In genomic region chr1:23816932-23817331, GRCh38 we compare ENCODE assay signal across 1 cellular context.
A peak's percentile ranks its signal among the peaks of the same experiment; 100 is the strongest.
TF ChIP-seq lines count a peak whose summit lies in the region.

No MANE protein-coding gene starts in this region.

TF ChIP-seq in K562, 482 proteins besides CTCF, POLR2A, EP300 and RAD21:
- TF ChIP-seq TCF7 (IDR thresholded peaks at IDR 0.05; ENCODE audit: borderline replicate concordance) (no peak), ERF (CRISPR knock-in tag; IDR thresholded peaks at IDR 0.05) (0 out of 2 replicates have a peak, but pooled peaks have one; percentile 17), FOXA3 (CRISPR knock-in tag; conservative IDR thresholded peaks at IDR 0.05 in 1 of 2, IDR thresholded peaks at IDR 0.05 in 1 of 2) (peak in 1 of 2 experiments; percentile 43; a peak in 1 of 4 replicates), ZNF561 (CRISPR knock-in tag; conservative IDR thresholded peaks at IDR 0.05) (no peak), ZFP1 (CRISPR knock-in tag; IDR thresholded peaks at IDR 0.05) (no peak), HIVEP1 (CRISPR knock-in tag; IDR thresholded peaks at IDR 0.05) (no peak), ZC3H4 (CRISPR knock-in tag; IDR thresholded peaks at IDR 0.05; ENCODE audit: borderline replicate concordance) (no peak), TCF3 (CRISPR knock-in tag; IDR thresholded peaks at IDR 0.05) (peak; percentile 62), SPI1 (IDR thresholded peaks at IDR 0.05; ENCODE audit: borderline replicate concordance, low read depth, low read length) (peak; percentile 58), CREB3 (tag; conservative IDR thresholded peaks at IDR 0.05; ENCODE audit: low read depth) (no peak), ZNF77 (CRISPR knock-in tag; IDR thresholded peaks at IDR 0.05) (no peak), MECOM (CRISPR knock-in tag; IDR thresholded peaks at IDR 0.05) (no peak), ZNF551 (CRISPR knock-in tag; IDR thresholded peaks at IDR 0.05) (no peak), ZNF764 (CRISPR knock-in tag; IDR thresholded peaks at IDR 0.05; ENCODE audit: low read depth) (no peak), ZKSCAN1 (IDR thresholded peaks at IDR 0.05; ENCODE audit: low read depth, low read length) (no peak)
- TF ChIP-seq, protein P1, sequence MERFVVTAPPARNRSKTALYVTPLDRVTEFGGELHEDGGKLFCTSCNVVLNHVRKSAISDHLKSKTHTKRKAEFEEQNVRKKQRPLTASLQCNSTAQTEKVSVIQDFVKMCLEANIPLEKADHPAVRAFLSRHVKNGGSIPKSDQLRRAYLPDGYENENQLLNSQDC (CRISPR knock-in tag; IDR thresholded peaks at IDR 0.05): no peak
- TF ChIP-seq, protein P2, sequence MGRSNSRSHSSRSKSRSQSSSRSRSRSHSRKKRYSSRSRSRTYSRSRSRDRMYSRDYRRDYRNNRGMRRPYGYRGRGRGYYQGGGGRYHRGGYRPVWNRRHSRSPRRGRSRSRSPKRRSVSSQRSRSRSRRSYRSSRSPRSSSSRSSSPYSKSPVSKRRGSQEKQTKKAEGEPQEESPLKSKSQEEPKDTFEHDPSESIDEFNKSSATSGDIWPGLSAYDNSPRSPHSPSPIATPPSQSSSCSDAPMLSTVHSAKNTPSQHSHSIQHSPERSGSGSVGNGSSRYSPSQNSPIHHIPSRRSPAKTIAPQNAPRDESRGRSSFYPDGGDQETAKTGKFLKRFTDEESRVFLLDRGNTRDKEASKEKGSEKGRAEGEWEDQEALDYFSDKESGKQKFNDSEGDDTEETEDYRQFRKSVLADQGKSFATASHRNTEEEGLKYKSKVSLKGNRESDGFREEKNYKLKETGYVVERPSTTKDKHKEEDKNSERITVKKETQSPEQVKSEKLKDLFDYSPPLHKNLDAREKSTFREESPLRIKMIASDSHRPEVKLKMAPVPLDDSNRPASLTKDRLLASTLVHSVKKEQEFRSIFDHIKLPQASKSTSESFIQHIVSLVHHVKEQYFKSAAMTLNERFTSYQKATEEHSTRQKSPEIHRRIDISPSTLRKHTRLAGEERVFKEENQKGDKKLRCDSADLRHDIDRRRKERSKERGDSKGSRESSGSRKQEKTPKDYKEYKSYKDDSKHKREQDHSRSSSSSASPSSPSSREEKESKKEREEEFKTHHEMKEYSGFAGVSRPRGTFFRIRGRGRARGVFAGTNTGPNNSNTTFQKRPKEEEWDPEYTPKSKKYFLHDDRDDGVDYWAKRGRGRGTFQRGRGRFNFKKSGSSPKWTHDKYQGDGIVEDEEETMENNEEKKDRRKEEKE (IDR thresholded peaks at IDR 0.05; ENCODE audit: borderline replicate concordance in 1 of 2, control insufficient read depth in 1 of 2, low read depth in 2 of 2, low read length in 1 of 2): no peak
- TF ChIP-seq, protein P3, sequence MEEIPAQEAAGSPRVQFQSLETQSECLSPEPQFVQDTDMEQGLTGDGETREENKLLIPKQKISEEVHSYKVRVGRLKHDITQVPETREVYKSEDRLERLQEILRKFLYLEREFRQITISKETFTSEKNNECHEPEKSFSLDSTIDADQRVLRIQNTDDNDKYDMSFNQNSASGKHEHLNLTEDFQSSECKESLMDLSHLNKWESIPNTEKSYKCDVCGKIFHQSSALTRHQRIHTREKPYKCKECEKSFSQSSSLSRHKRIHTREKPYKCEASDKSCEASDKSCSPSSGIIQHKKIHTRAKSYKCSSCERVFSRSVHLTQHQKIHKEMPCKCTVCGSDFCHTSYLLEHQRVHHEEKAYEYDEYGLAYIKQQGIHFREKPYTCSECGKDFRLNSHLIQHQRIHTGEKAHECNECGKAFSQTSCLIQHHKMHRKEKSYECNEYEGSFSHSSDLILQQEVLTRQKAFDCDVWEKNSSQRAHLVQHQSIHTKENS (CRISPR knock-in tag; IDR thresholded peaks at IDR 0.05): no peak
TF ChIP-seq in K562: peak in this region for 4.
